In the genomic region with DNA sequence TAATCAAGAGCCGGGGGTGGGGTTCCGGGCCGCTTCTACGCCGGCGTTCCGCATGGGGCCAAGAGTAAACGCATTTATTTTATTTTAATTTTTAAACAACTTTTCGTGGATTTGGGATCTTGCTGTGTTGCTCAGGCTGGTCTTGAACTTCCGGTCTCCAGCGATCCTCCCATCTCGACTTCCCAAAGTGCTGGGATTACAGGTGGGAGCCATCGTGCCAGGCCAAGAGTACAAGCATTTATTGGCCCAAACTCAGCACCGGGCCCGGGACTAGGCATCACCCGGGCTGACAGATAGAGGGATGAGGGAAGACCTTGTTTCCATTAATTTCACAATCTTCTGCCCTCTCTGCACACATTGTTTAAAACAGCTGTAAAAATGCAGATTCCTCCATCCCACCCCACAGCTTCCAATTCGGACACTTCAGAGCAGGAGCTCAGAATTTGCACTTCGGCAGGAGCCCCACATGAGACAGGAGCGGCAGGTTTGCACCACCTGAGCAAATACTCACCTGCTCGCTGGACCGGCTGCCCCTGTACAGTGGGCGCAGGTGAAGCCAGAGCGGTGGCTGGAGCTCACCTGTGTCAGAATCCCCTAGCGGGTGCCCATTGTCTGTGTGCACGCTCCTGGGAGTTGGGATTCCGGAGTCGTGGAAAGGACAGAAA, we compare ENCODE assay signal across 1 cellular context.
TF ChIP-seq lines count a peak whose summit lies in the region.

No MANE protein-coding gene starts in this region.

TF ChIP-seq in GM23338, 12 proteins besides CTCF, POLR2A, EP300 and RAD21 (continued from another document):
- TF ChIP-seq, protein P1, sequence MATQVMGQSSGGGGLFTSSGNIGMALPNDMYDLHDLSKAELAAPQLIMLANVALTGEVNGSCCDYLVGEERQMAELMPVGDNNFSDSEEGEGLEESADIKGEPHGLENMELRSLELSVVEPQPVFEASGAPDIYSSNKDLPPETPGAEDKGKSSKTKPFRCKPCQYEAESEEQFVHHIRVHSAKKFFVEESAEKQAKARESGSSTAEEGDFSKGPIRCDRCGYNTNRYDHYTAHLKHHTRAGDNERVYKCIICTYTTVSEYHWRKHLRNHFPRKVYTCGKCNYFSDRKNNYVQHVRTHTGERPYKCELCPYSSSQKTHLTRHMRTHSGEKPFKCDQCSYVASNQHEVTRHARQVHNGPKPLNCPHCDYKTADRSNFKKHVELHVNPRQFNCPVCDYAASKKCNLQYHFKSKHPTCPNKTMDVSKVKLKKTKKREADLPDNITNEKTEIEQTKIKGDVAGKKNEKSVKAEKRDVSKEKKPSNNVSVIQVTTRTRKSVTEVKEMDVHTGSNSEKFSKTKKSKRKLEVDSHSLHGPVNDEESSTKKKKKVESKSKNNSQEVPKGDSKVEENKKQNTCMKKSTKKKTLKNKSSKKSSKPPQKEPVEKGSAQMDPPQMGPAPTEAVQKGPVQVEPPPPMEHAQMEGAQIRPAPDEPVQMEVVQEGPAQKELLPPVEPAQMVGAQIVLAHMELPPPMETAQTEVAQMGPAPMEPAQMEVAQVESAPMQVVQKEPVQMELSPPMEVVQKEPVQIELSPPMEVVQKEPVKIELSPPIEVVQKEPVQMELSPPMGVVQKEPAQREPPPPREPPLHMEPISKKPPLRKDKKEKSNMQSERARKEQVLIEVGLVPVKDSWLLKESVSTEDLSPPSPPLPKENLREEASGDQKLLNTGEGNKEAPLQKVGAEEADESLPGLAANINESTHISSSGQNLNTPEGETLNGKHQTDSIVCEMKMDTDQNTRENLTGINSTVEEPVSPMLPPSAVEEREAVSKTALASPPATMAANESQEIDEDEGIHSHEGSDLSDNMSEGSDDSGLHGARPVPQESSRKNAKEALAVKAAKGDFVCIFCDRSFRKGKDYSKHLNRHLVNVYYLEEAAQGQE (IDR thresholded peaks at IDR 0.05; ENCODE audit: unreplicated experiment), result no peak
- TF ChIP-seq STAT1 (IDR thresholded peaks at IDR 0.05; ENCODE audit: unreplicated experiment), result no peak
- no peak for TF ChIP-seq CREB1 (CRISPR knock-in tag; IDR thresholded peaks at IDR 0.05; ENCODE audit: low read depth)
- TF ChIP-seq JUNB (IDR thresholded peaks at IDR 0.05; ENCODE audit: unreplicated experiment), result no peak
- TF ChIP-seq, protein P2, sequence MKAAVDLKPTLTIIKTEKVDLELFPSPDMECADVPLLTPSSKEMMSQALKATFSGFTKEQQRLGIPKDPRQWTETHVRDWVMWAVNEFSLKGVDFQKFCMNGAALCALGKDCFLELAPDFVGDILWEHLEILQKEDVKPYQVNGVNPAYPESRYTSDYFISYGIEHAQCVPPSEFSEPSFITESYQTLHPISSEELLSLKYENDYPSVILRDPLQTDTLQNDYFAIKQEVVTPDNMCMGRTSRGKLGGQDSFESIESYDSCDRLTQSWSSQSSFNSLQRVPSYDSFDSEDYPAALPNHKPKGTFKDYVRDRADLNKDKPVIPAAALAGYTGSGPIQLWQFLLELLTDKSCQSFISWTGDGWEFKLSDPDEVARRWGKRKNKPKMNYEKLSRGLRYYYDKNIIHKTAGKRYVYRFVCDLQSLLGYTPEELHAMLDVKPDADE (IDR thresholded peaks at IDR 0.05), result no peak
- TF ChIP-seq POLR2AphosphoS5 (IDR thresholded peaks at IDR 0.05; ENCODE audit: low read depth), result no peak
- TF ChIP-seq NANOG (IDR thresholded peaks at IDR 0.05; ENCODE audit: borderline replicate concordance), result no peak
